ENCODE assay signal across 21 cellular contexts in the genomic region with DNA sequence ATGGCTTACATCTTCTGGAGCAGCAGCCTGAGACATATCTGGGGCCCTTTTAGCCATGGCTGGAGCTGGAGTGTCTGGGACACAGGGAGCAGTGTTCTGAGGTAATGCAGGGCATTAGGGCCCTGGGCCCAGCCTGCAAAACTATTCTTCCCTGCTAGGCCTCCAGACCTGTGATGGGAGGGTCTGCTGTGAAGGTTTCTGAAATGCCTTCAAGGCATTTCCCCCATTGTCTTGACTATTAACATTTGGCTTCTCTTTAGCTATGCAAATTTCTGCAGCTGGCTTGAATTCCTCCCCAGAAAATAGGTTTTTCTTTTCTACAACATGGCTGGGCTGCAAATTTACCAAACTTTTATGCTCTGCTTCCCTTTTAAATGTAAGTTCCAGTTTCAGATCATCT.
DNase-seq lines count a peak whose midpoint lies in the region; ATAC-seq, FAIRE-seq and TF ChIP-seq lines count a peak whose summit lies in the region.
"Had no signal": no experiment of that assay in that cellular context is flagged by ENCODE, and none has a peak within 500 bp of the region (broad histone marks: within the 10 kb centered on the region; RNA-seq: fewer than 3 reads in every experiment).

No MANE protein-coding gene starts in this region.

- no peaks in the 10 kb centered on the region for H3K4me1 Mint-ChIP-seq in T-cell

- no peak overlapping the region for H3K9ac ChIP-seq in HepG2 (ENCODE audit: insufficient read depth, low read depth, low read length)
- H3K9ac ChIP-seq in iPS-18a (ENCODE audit: low read length): no peak overlapping the region
- H3K9ac ChIP-seq: GM23248 had no signal

- BruUV-seq in HepG2 (replicated peaks; lab: Mats Ljungman, UMichigan): no TSS peak

- H3K27ac ChIP-seq in HepG2 (ENCODE audit: extremely low read length, insufficient read depth, low read length): no peak overlapping the region
- H3K27ac ChIP-seq in right lobe of liver: no peak overlapping the region
- peak overlapping the region; percentile 98 for H3K27ac ChIP-seq in RWPE2 (ENCODE audit: poor library complexity, severe bottlenecking)
- no peak overlapping the region for H3K27ac ChIP-seq in iPS-18a (ENCODE audit: low read length)
- no peak overlapping the region for H3K27ac ChIP-seq in sigmoid colon
- H3K27ac ChIP-seq: GM23248, HL-60, SJCRH30 had no signal

- peaks cover 7 to 19% (median 16%) of the 10 kb centered on the region in 3 donors for H3K9me3 Mint-ChIP-seq in T-cell

- no peak for FAIRE-seq in HepG2 (lab: Jason Lieb, UNC)
- FAIRE-seq: HTR-8/SVneo, K562 had no signal

- TF ChIP-seq CTCF in HepG2 (CRISPR knock-in tag; IDR thresholded peaks at IDR 0.05) (no peak), right lobe of liver (IDR thresholded peaks at IDR 0.05) (no peak), RWPE2 (IDR thresholded peaks at IDR 0.05; ENCODE audit: poor library complexity, severe bottlenecking) (no peak), sigmoid colon (IDR thresholded peaks at IDR 0.05) (no peak)

- no peaks in the 10 kb centered on the region for H3K36me3 Mint-ChIP-seq in T-cell

- no peaks in the 10 kb centered on the region for H3K36me3 ChIP-seq in HepG2 (replicated peaks in 1 of 2; ENCODE audit: control insufficient read depth in 1 of 2, insufficient read depth in 2 of 2, low read length in 2 of 2)
- H3K36me3 ChIP-seq in right lobe of liver: no peaks in the 10 kb centered on the region
- H3K36me3 ChIP-seq in RWPE2 (ENCODE audit: low read depth): no peaks in the 10 kb centered on the region
- H3K36me3 ChIP-seq in iPS-18a (ENCODE audit: control insufficient read depth, low read depth, low read length): no peaks in the 10 kb centered on the region
- H3K36me3 ChIP-seq in sigmoid colon: no peaks in the 10 kb centered on the region
- H3K36me3 ChIP-seq: SJCRH30 had no signal

- H3K27ac Mint-ChIP-seq in T-cell: no peak overlapping the region
- H3K27ac Mint-ChIP-seq: B cell had no signal

- DNase-seq in HepG2 (ENCODE audit: low spot score): no peak
- DNase-seq in right lobe of liver: no peak
- no peak for DNase-seq in RWPE2 (ENCODE audit: low spot score)
- DNase-seq in DMS153 treated with DMSO at 0.1 percent for 48 hours (lab: John Stamatoyannopoulos, UW; ENCODE audit: unreplicated experiment): no peak
- DNase-seq in T-cell: no peak
- DNase-seq in sigmoid colon: no peak
- DNase-seq: 8988T, DND-41, GDM1, GM23248, NCI-H187, NCI-H2227 treated with DMSO at 0.1 percent for 48 hours, NCI-H510A treated with DMSO at 0.1 percent for 48 hours, NCI-H82, SJCRH30 had no signal

- intact Hi-C loops in HepG2 (cut with micrococcal nuclease; ENCODE audit: unreplicated experiment) (no loop called here), right lobe of liver (cut with DNase I) (no loop called here), sigmoid colon (cut with DNase I) (no loop called here)

- H3K79me2 ChIP-seq in HepG2 (ENCODE audit: insufficient read depth, low read length): no peaks in the 10 kb centered on the region

- no peak for TF ChIP-seq EP300 in HepG2 (IDR thresholded peaks at IDR 0.05; ENCODE audit: low read depth in 2 of 2, low read length in 2 of 2)
- TF ChIP-seq EP300 in HepG2 (CRISPR knock-in tag; IDR thresholded peaks at IDR 0.05; ENCODE audit: borderline replicate concordance): no peak
- TF ChIP-seq EP300 in sigmoid colon (IDR thresholded peaks at IDR 0.05): no peak

- H2AFZ ChIP-seq in HepG2 (ENCODE audit: low read length): no peak overlapping the region
- H2AFZ ChIP-seq: GM23248 had no signal

- peaks cover 13 to 24% of the 10 kb centered on the region in 2 donors for H3K27me3 Mint-ChIP-seq in T-cell

- no peak for ATAC-seq in HepG2
- ATAC-seq in right lobe of liver: no peak
- no peak for ATAC-seq in RWPE2 (ENCODE audit: low read depth)
- ATAC-seq in HG02840 (IDR thresholded peaks at IDR 0.05; ENCODE audit: low FRiP score, unreplicated experiment): no peak
- no peak for ATAC-seq in T-cell (replicated peaks in 1 of 4)
- ATAC-seq: K562 had no signal

- TF ChIP-seq POLR2A in HepG2 (IDR thresholded peaks at IDR 0.05; ENCODE audit: insufficient read depth in 1 of 2, low read depth in 2 of 2, low read length in 2 of 2): no peak
- no peak for TF ChIP-seq POLR2A in right lobe of liver (IDR thresholded peaks at IDR 0.05)
- TF ChIP-seq POLR2A in sigmoid colon (IDR thresholded peaks at IDR 0.05): no peak

- H3K4me1 ChIP-seq in HepG2 (ENCODE audit: insufficient read depth, low read length) (peaks cover 27% of the 10 kb centered on the region), right lobe of liver (peaks cover 0 to 9% (median 0%) of the 10 kb centered on the region in 4 donors), RWPE2 (ENCODE audit: insufficient read depth, poor library complexity, severe bottlenecking) (peaks cover 40% of the 10 kb centered on the region), iPS-18a (ENCODE audit: control insufficient read depth, low read depth, low read length) (peaks cover 12% of the 10 kb centered on the region), sigmoid colon (peaks cover 0 to 27% (median 9%) of the 10 kb centered on the region in 4 donors)
- H3K4me1 ChIP-seq: SJCRH30 had no signal

- TF ChIP-seq RAD21 in HepG2 (CRISPR knock-in tag; IDR thresholded peaks at IDR 0.05): no peak

- H3K4me3 Mint-ChIP-seq in T-cell: no peak overlapping the region
- H3K4me3 Mint-ChIP-seq: B cell had no signal

- CTCF ChIA-PET in HepG2 (lab: Yijun Ruan, JAX; ENCODE audit: low intra/inter-chr PET ratio, low total read pairs): no interaction called here
- CTCF ChIA-PET in T-cell (lab: Charles Lee): no interaction called here

- H3K27me3 ChIP-seq in HepG2 (ENCODE audit: control insufficient read depth in 1 of 2, insufficient read depth in 2 of 2, low read length in 2 of 2) (no peaks in the 10 kb centered on the region), right lobe of liver (no peaks in the 10 kb centered on the region), RWPE2 (ENCODE audit: insufficient read depth, poor library complexity, severe bottlenecking) (no peaks in the 10 kb centered on the region), iPS-18a (ENCODE audit: control insufficient read depth, insufficient read depth, low read length) (no peaks in the 10 kb centered on the region), sigmoid colon (no peaks in the 10 kb centered on the region)
- H3K27me3 ChIP-seq: SJCRH30 had no signal

- peaks cover 26% of the 10 kb centered on the region for H3K9me3 ChIP-seq in HepG2 (ENCODE audit: low read length)
- H3K9me3 ChIP-seq in right lobe of liver: no peaks in the 10 kb centered on the region
- H3K9me3 ChIP-seq in RWPE2 (ENCODE audit: severe bottlenecking): no peaks in the 10 kb centered on the region
- no peaks in the 10 kb centered on the region for H3K9me3 ChIP-seq in iPS-18a (ENCODE audit: control insufficient read depth, low read depth, low read length)
- peaks cover 0 to 5% (median 0%) of the 10 kb centered on the region in 4 donors for H3K9me3 ChIP-seq in sigmoid colon
- H3K9me3 ChIP-seq: SJCRH30 had no signal

- no peaks in the 10 kb centered on the region for H4K20me1 ChIP-seq in HepG2 (ENCODE audit: insufficient read depth, low read length)

- in situ Hi-C loops in HepG2 (cut with HindIII; ENCODE audit: extremely low pct_ligation_motif_present, low pct_unique_long_range_greater_than_20kb): no loop called here

- H3K4me3 ChIP-seq in HepG2 (replicated peaks in 1 of 3; ENCODE audit: insufficient read depth in 1 of 3, low read depth in 2 of 3, low read length in 3 of 3) (no peak overlapping the region), right lobe of liver (no peak overlapping the region), RWPE2 (ENCODE audit: severe bottlenecking) (no peak overlapping the region), iPS-18a (ENCODE audit: low read length) (peak overlapping the region; percentile 1), sigmoid colon (no peak overlapping the region)
- H3K4me3 ChIP-seq: GM23248, K562, SJCRH30 had no signal

- H3K4me2 ChIP-seq in HepG2 (ENCODE audit: low read depth, low read length): no peak overlapping the region

- POLR2A ChIA-PET in HepG2 (lab: Yijun Ruan, JAX) (no interaction called here), T-cell (lab: Charles Lee) (interaction anchor here in 1 of 2 donors (0.6 kb wide), 1 partner anchor 23 kb away, joined by 3 read pairs; no protein-coding TSS in a partner anchor)

TF ChIP-seq in HepG2, 621 proteins besides CTCF, POLR2A, EP300 and RAD21:
- TF ChIP-seq TMF1 (CRISPR knock-in tag; IDR thresholded peaks at IDR 0.05; ENCODE audit: low read depth) (no peak), GPN1 (CRISPR knock-in tag; IDR thresholded peaks at IDR 0.05; ENCODE audit: borderline replicate concordance) (no peak), ZNF558 (CRISPR knock-in tag; IDR thresholded peaks at IDR 0.05; ENCODE audit: borderline replicate concordance) (no peak), SIN3A (IDR thresholded peaks at IDR 0.05; ENCODE audit: borderline replicate concordance, low read depth, low read length) (no peak), ZNF841 (CRISPR knock-in tag; IDR thresholded peaks at IDR 0.05; ENCODE audit: borderline replicate concordance) (0 out of 2 replicates have a peak, but pooled peaks have one; percentile 28)
